19 cellular contexts compared by ENCODE assay signal in genomic region chr16:88491001-88491559, GRCh38. TPM values are rescaled to one million over a fixed set of nuclear protein-coding genes. Genes with fewer than 3 reads are reported as not detected.
A peak's percentile ranks its signal among the peaks of the same experiment; 100 is the strongest.
DNase-seq lines count a peak whose midpoint lies in the region; ATAC-seq, FAIRE-seq and TF ChIP-seq lines count a peak whose summit lies in the region.
"Had no signal": no experiment of that assay in that cellular context is flagged by ENCODE, and none has a peak within 500 bp of the region (broad histone marks: within the 10 kb centered on the region; RNA-seq: fewer than 3 reads in every experiment).

No MANE protein-coding gene starts in this region.

- TF ChIP-seq CTCF in HepG2 (CRISPR knock-in tag; IDR thresholded peaks at IDR 0.05) (no peak), right lobe of liver (IDR thresholded peaks at IDR 0.05) (no peak), K562 (IDR thresholded peaks at IDR 0.05 in 2 of 3, conservative IDR thresholded peaks at IDR 0.05 in 1 of 3; ENCODE audit: insufficient read depth in 2 of 3, low read depth in 1 of 3, low read length in 3 of 3) (no peak)

- H3K79me2 ChIP-seq in HepG2 (ENCODE audit: insufficient read depth, low read length) (peaks cover 3% of the 10 kb centered on the region), K562 (ENCODE audit: control insufficient read depth, insufficient read depth, low read length) (peaks cover 56% of the 10 kb centered on the region)

- TF ChIP-seq RAD21 in HepG2 (CRISPR knock-in tag; IDR thresholded peaks at IDR 0.05) (no peak), K562 (CRISPR knock-in tag; conservative IDR thresholded peaks at IDR 0.05 in 1 of 2, IDR thresholded peaks at IDR 0.05 in 1 of 2) (no peak)

- H3K9ac ChIP-seq in HepG2 (ENCODE audit: insufficient read depth, low read depth, low read length): no peak overlapping the region
- peak overlapping the region in 1 of 2 experiments; percentile 31; a peak in 2 of 4 replicates for H3K9ac ChIP-seq in K562 (ENCODE audit: insufficient read depth in 1 of 2, low read depth in 2 of 2, low read length in 2 of 2)

- peaks cover 17 to 35% of the 10 kb centered on the region in 2 experiments; a peak in 4 of 5 replicates for H3K36me3 ChIP-seq in HepG2 (replicated peaks in 1 of 2; ENCODE audit: control insufficient read depth in 1 of 2, insufficient read depth in 2 of 2, low read length in 2 of 2)
- no peaks in the 10 kb centered on the region for H3K36me3 ChIP-seq in right lobe of liver
- H3K36me3 ChIP-seq in K562 (ENCODE audit: control insufficient read depth, insufficient read depth, low read length): peaks cover 72% of the 10 kb centered on the region

- intact Hi-C loops in HepG2 (cut with micrococcal nuclease; ENCODE audit: unreplicated experiment) (no loop called here), right lobe of liver (cut with DNase I) (no loop called here), K562 (cut with micrococcal nuclease) (loop anchor here (2.0 kb wide), 3 partner anchors 16 to 38 kb away; partner anchors contain the start of gene ZFPM1)

- TF ChIP-seq EP300 in HepG2 (IDR thresholded peaks at IDR 0.05; ENCODE audit: low read depth in 2 of 2, low read length in 2 of 2) (no peak), HepG2 (CRISPR knock-in tag; IDR thresholded peaks at IDR 0.05; ENCODE audit: borderline replicate concordance) (no peak), K562 (IDR thresholded peaks at IDR 0.05; ENCODE audit: low read length) (no peak)

- H3K4me2 ChIP-seq in HepG2 (ENCODE audit: low read depth, low read length) (no peak overlapping the region), K562 (ENCODE audit: insufficient read depth, low read length) (peak overlapping the region; percentile 60)
- H3K4me2 ChIP-seq: A549 had no signal

- ATAC-seq in HepG2 (no peak), right lobe of liver (no peak), K562 (no peak)
- ATAC-seq: A549; CD8-positive, alpha-beta T cell had no signal

- H3K27ac ChIP-seq in HepG2 (ENCODE audit: extremely low read length, insufficient read depth, low read length) (no peak overlapping the region), right lobe of liver (peak overlapping the region in 1 of 3 donors; percentile 47), K562 (ENCODE audit: extremely low read depth, low read depth, low read length) (peak overlapping the region; percentile 63; the same call in 2 of the 3 replicates)
- H3K27ac ChIP-seq: 22Rv1, A549, C4-2B had no signal

- WGBS in HepG2 (ENCODE audit: low lambda C conversion rate): 95% methylated on average over 6 of the region's 26 CpGs
- no CpG with 5 or more reads among the region's 26 CpGs for WGBS in right lobe of liver (ENCODE audit: insufficient coverage, low coverage, low lambda C conversion rate, missing lambda C conversion rate)
- WGBS in K562 (ENCODE audit: insufficient coverage, low coverage, missing lambda C conversion rate): 27% methylated on average over 12 of the region's 26 CpGs

- in situ Hi-C loops in HepG2 (cut with HindIII; ENCODE audit: extremely low pct_ligation_motif_present, low pct_unique_long_range_greater_than_20kb): no loop called here
- in situ Hi-C loops in K562 (cut with MboI): no loop called here

- H2AFZ ChIP-seq in HepG2 (ENCODE audit: low read length): no peak overlapping the region
- H2AFZ ChIP-seq in K562 (ENCODE audit: low read depth, low read length): no peak overlapping the region

- DNase-seq in HepG2 (ENCODE audit: low spot score) (no peak), right lobe of liver (no peak), K562 (ENCODE audit: extremely low read depth in 1 of 4, low spot score in 3 of 4) (no peak), kidney tubule cell (ENCODE audit: low spot score) (no peak), NCI-H510A (lab: John Stamatoyannopoulos, UW) (no peak)
- DNase-seq: AML-193; Caco-2; Calu3; CD4-positive, alpha-beta T cell; CD8-positive, alpha-beta T cell; DMS79 treated with DMSO at 0.1 percent for 48 hours; GF-D8 had no signal

- H3K9me1 ChIP-seq in K562 (ENCODE audit: control insufficient read depth, insufficient read depth, low read length): peaks cover 9% of the 10 kb centered on the region

- BruUV-seq in HepG2 (replicated peaks; lab: Mats Ljungman, UMichigan): no TSS peak
- BruUV-seq in K562 (replicated peaks; lab: Mats Ljungman, UMichigan): no TSS peak

- H3K4me3 ChIP-seq in HepG2 (replicated peaks in 1 of 3; ENCODE audit: insufficient read depth in 1 of 3, low read depth in 2 of 3, low read length in 3 of 3) (no peak overlapping the region), right lobe of liver (no peak overlapping the region), K562 (no peak overlapping the region)
- H3K4me3 ChIP-seq: A549 had no signal

- CTCF ChIA-PET in HepG2 (lab: Yijun Ruan, JAX; ENCODE audit: low intra/inter-chr PET ratio, low total read pairs): interaction anchor here (1.2 kb wide), 1 partner anchor 48 kb away, joined by 3 read pairs; no protein-coding TSS in a partner anchor
- CTCF ChIA-PET in K562 (lab: Yijun Ruan, JAX; ENCODE audit: low intra/inter-chr PET ratio): no interaction called here

- no peaks in the 10 kb centered on the region for H3K9me3 ChIP-seq in HepG2 (ENCODE audit: low read length)
- H3K9me3 ChIP-seq in right lobe of liver: no peaks in the 10 kb centered on the region
- H3K9me3 ChIP-seq in K562 (replicated peaks; ENCODE audit: control insufficient read depth, insufficient read depth, low read depth, low read length): no peaks in the 10 kb centered on the region
- H3K9me3 ChIP-seq: A549, Caco-2 had no signal

- POLR2A ChIA-PET in HepG2 (lab: Yijun Ruan, JAX) (interaction anchor here (9.7 kb wide), 1 partner anchor 16 kb away, joined by 370 read pairs; no protein-coding TSS in a partner anchor), K562 (lab: Yijun Ruan, JAX) (interaction anchor here (1.2 kb wide), 1 partner anchor 9 kb away, joined by 6 read pairs; no protein-coding TSS in a partner anchor)

- peaks cover 51% of the 10 kb centered on the region for H3K4me1 ChIP-seq in HepG2 (ENCODE audit: insufficient read depth, low read length)
- H3K4me1 ChIP-seq in right lobe of liver: peaks cover 0 to 45% (median 22%) of the 10 kb centered on the region in 4 donors
- peaks cover 60 to 100% of the 10 kb centered on the region in 2 experiments for H3K4me1 ChIP-seq in K562 (replicated peaks in 1 of 2; ENCODE audit: control insufficient read depth in 2 of 2, insufficient read depth in 2 of 2, low read length in 2 of 2)

- H3K27me3 ChIP-seq in HepG2 (ENCODE audit: control insufficient read depth in 1 of 2, insufficient read depth in 2 of 2, low read length in 2 of 2) (no peaks in the 10 kb centered on the region), right lobe of liver (no peaks in the 10 kb centered on the region), K562 (ENCODE audit: control insufficient read depth in 2 of 2, insufficient read depth in 2 of 2, low read length in 2 of 2) (no peaks in the 10 kb centered on the region)

- FAIRE-seq in HepG2 (lab: Jason Lieb, UNC): no peak
- no peak for FAIRE-seq in K562 (lab: Jason Lieb, UNC)
- FAIRE-seq: A549, D721Med, G401.6, GM12891, GM19239 had no signal

- H4K20me1 ChIP-seq in HepG2 (ENCODE audit: insufficient read depth, low read length): no peaks in the 10 kb centered on the region
- H4K20me1 ChIP-seq in K562 (replicated peaks; ENCODE audit: control insufficient read depth, insufficient read depth, low read length): peaks cover 10% of the 10 kb centered on the region

- TF ChIP-seq POLR2A in HepG2 (IDR thresholded peaks at IDR 0.05; ENCODE audit: insufficient read depth in 1 of 2, low read depth in 2 of 2, low read length in 2 of 2) (no peak), right lobe of liver (IDR thresholded peaks at IDR 0.05) (no peak), K562 (conservative IDR thresholded peaks at IDR 0.05) (no peak)

RNA-seq across cellular contexts. Expression of gene ZFPM1, which starts 38.0 kb away (rescaled TPM):
- total RNA-seq in HepG2 (2016; rRNA removed; fragmentation: Illumina TruSeq; extraction: Trizol): 3.4 and 3.8 TPM in 2 replicates
- total RNA-seq in HepG2 (2016; cell fraction: cytosol; rRNA removed; fragmentation: Illumina TruSeq; extraction: Trizol; ENCODE audit: low read depth): 0.81 and 2.1 TPM in 2 replicates
- total RNA-seq in HepG2 (2016; cell fraction: insoluble cytoplasmic fraction; rRNA removed; fragmentation: Illumina TruSeq; extraction: Trizol): 3.4 and 3.9 TPM in 2 replicates
- 3.4 and 4.3 TPM in 2 replicates for total RNA-seq in HepG2 (2016; cell fraction: membrane; rRNA removed; fragmentation: Illumina TruSeq; extraction: Trizol)
- total RNA-seq in HepG2 (2016; cell fraction: nucleus; rRNA removed; fragmentation: Illumina TruSeq; extraction: Trizol): 3.4 and 6.6 TPM in 2 replicates
- polyA plus RNA-seq in HepG2 (2011; rRNA removed): 1.3 and 1.7 TPM in 2 replicates
- polyA plus RNA-seq in HepG2 (2011; cell fraction: cytosol; rRNA removed): 0.79 and 1.3 TPM in 2 replicates
- polyA plus RNA-seq in HepG2 (2011; cell fraction: nucleus; rRNA removed): 7.1 and 7.6 TPM in 2 replicates
- polyA plus RNA-seq in HepG2 (2012): 7.2 and 7.6 TPM in 2 replicates
- 1.2 TPM in 2 replicates for polyA plus RNA-seq in HepG2 (2016; cell fraction: cytosol; fragmentation: Illumina TruSeq; extraction: Trizol; ENCODE audit: low read depth)
- polyA plus RNA-seq in HepG2 (2016; cell fraction: insoluble cytoplasmic fraction; fragmentation: Illumina TruSeq; extraction: Trizol; ENCODE audit: low read depth): 3.7 and 8.7 TPM in 2 replicates
- 2.7 and 4.8 TPM in 2 replicates for polyA plus RNA-seq in HepG2 (2016; cell fraction: membrane; fragmentation: Illumina TruSeq; extraction: Trizol; ENCODE audit: low read depth)
- 14.0 and 14.3 TPM in 2 replicates for polyA plus RNA-seq in HepG2 (2016; cell fraction: nucleus; fragmentation: Illumina TruSeq; extraction: Trizol; ENCODE audit: insufficient read depth, low read depth)
- polyA minus RNA-seq in HepG2 (2011; rRNA and poly(A)+ RNA removed; ENCODE audit: low replicate concordance): 0.98 and 4.2 TPM in 2 replicates
- polyA minus RNA-seq in HepG2 (2011; cell fraction: cytosol; rRNA and poly(A)+ RNA removed): 2.7 and 6.6 TPM in 2 replicates
- polyA minus RNA-seq in HepG2 (2011; cell fraction: nucleus; rRNA and poly(A)+ RNA removed): 5.0 and 7.5 TPM in 2 replicates
- 10 to 100 TPM in 2 of 6 experiments, 1 to 10 TPM in 4; 3.8 to 15.5 (median 8.3) TPM for total RNA-seq in right lobe of liver
- 14.4 and 38.8 TPM in 2 replicates for total RNA-seq in K562 (2011; cell fraction: chromatin; rRNA removed; ENCODE audit: low replicate concordance)
- total RNA-seq in K562 (2011; cell fraction: nucleolus; rRNA removed): 25.3 and 27.9 TPM in 2 replicates
- total RNA-seq in K562 (2011; cell fraction: nucleoplasm; rRNA removed): 16.8 and 18.9 TPM in 2 replicates
- total RNA-seq in K562 (2014; rRNA removed): 4.5 and 8.7 TPM in 2 replicates
- total RNA-seq in K562 (2014; rRNA removed; fragmentation: Illumina TruSeq; extraction: Trizol): 0.26 and 0.47 TPM in 2 replicates
- 3.2 and 4.5 TPM in 2 replicates for total RNA-seq in K562 (2015; rRNA removed; fragmentation: Illumina TruSeq; extraction: Trizol)
- total RNA-seq in K562 (2021): 32.7 and 35.9 TPM in 2 replicates
- polyA plus RNA-seq in K562 (2011; rRNA removed): 0.88 and 1.4 TPM in 2 replicates
- 0.81 and 4.8 TPM in 2 replicates for polyA plus RNA-seq in K562 (2011; cell fraction: cytosol; rRNA removed)
- polyA plus RNA-seq in K562 (2011; cell fraction: nucleus; rRNA removed): 3.4 and 13.6 TPM in 2 replicates
- 7.9 and 12.2 TPM in 2 replicates for polyA plus RNA-seq in K562 (2012)
- 1.2 and 5.1 TPM in 2 replicates for polyA plus RNA-seq in K562 (2014; fragmentation: Illumina TruSeq; extraction: Trizol)
- polyA plus RNA-seq in K562 (2014; fragmentation: Nextera tagmentation; extraction: Ambion mirVana): under 1 TPM; 0.03 to 0.11 TPM
- 4.7 and 5.5 TPM in 2 replicates for polyA plus RNA-seq in K562 (2014; rRNA removed)
- 0.30 and 1.1 TPM in 2 replicates for polyA minus RNA-seq in K562 (2011; rRNA and poly(A)+ RNA removed)
- polyA minus RNA-seq in K562 (2011; cell fraction: cytosol; rRNA and poly(A)+ RNA removed): 12.3 and 14.7 TPM in 2 replicates
- 7.7 and 10.1 TPM in 2 replicates for polyA minus RNA-seq in K562 (2011; cell fraction: nucleus; rRNA and poly(A)+ RNA removed)

Comparison
In these comparisons a context has a peak if more than half of its experiments do, and no peak if none do; other contexts are left out.
1. Of the 241 proteins assayed by ChIP-seq in both HepG2 and K562: peak only in HepG2: RBM22; only in K562: FIP1L1, POLR2G, PRDM10 and ZBTB7A; in both: none; in neither: 235; mixed calls (peak in some experiments, not most) for 1.